In genomic region chr15:89647191-89647851, GRCh38 we compare ENCODE assay signal across 9 cellular contexts. TPM values are rescaled to one million over a fixed set of nuclear protein-coding genes. Genes with fewer than 3 reads are reported as not detected.
DNase-seq lines count a peak whose midpoint lies in the region; ATAC-seq and TF ChIP-seq lines count a peak whose summit lies in the region.
"Had no signal": no experiment of that assay in that cellular context is flagged by ENCODE, and none has a peak within 500 bp of the region (broad histone marks: within the 10 kb centered on the region; RNA-seq: fewer than 3 reads in every experiment).

No MANE protein-coding gene starts in this region.

- H3K27ac ChIP-seq in AG04450 (ENCODE audit: low read depth, low read length): no peak overlapping the region

- CTCF ChIA-PET in AG04450 (lab: Charles Lee): interaction anchor here (0.8 to 3.6 kb wide), 12 partner anchors 10 to 241 kb away, joined by 3 to 29 read pairs (median 4); no protein-coding TSS in a partner anchor

- no peak overlapping the region for H3K4me3 ChIP-seq in AG04450 (ENCODE audit: low read depth, low read length)

- peak; percentile 82 for TF ChIP-seq CTCF in AG04450 (IDR thresholded peaks at IDR 0.05; ENCODE audit: low read depth, low read length)

- no peak for TF ChIP-seq POLR2A in erythroblast (IDR thresholded peaks at IDR 0.05; ENCODE audit: low read length)

- H3K27me3 ChIP-seq in AG04450 (ENCODE audit: control insufficient read depth, insufficient read depth, low read length): no peaks in the 10 kb centered on the region

- ATAC-seq in HG02678 (IDR thresholded peaks at IDR 0.05; ENCODE audit: unreplicated experiment): no peak

- POLR2A ChIA-PET in AG04450 (lab: Yijun Ruan, JAX): no interaction called here

- no peak for DNase-seq in AG04450 (ENCODE audit: low read depth, low spot score)
- peak; percentile 46 for DNase-seq in GM19240 (ENCODE audit: insufficient read length, low spot score)
- DNase-seq in NOMO-1 treated with DMSO at 0.1 percent for 48 hours (lab: John Stamatoyannopoulos, UW; ENCODE audit: unreplicated experiment): peak; percentile 11
- peak; percentile 95 for DNase-seq in activated CD8-positive, alpha-beta memory T cell treated with anti-CD3 and anti-CD28 coated beads, Interleukin-2, amount 50 U/mL, for 48 hours
- peak; percentile 56 to 77 for DNase-seq in erythroblast (lab: John Stamatoyannopoulos, UW)
- DNase-seq in myocyte (ENCODE audit: low read depth): peak; percentile 66
- peak in 5 of 6 experiments; percentile 6 to 30 (median 17) for DNase-seq in stimulated activated naive CD4-positive, alpha-beta T cell (lab: John Stamatoyannopoulos, UW)

- H3K9me3 ChIP-seq in AG04450 (ENCODE audit: control insufficient read depth, insufficient read depth, low read length): peaks cover 5% of the 10 kb centered on the region; the same call in 1 of the 2 replicates

RNA-seq across cellular contexts. Expression of gene KIF7, which starts 7.9 kb away (rescaled TPM):
- 4.5 and 4.8 TPM in 2 replicates for polyA plus RNA-seq in AG04450 (2011; rRNA removed)
- polyA minus RNA-seq in AG04450 (2011; rRNA and poly(A)+ RNA removed): 3.2 TPM in 2 replicates
- 6.3 and 8.0 TPM in 2 replicates for total RNA-seq in myocyte
- 7.7 TPM for polyA plus RNA-seq in myocyte (2012)

RNA-seq across cellular contexts. Expression of gene PLIN1, which starts 31.8 kb away (rescaled TPM):
- polyA plus RNA-seq in AG04450 (2011; rRNA removed): 0.05 and 0.06 TPM in 2 replicates
- 0.09 TPM in 1 of 2 replicates, not detected in the other for polyA minus RNA-seq in AG04450 (2011; rRNA and poly(A)+ RNA removed)
- 0.05 TPM in 2 replicates for total RNA-seq in myocyte
- 0.23 TPM for polyA plus RNA-seq in myocyte (2012)

RNA-seq across cellular contexts. Expression of gene PEX11A, which starts 43.2 kb away (rescaled TPM):
- 7.3 and 7.5 TPM in 2 replicates for polyA plus RNA-seq in AG04450 (2011; rRNA removed)
- 6.2 and 8.8 TPM in 2 replicates for polyA minus RNA-seq in AG04450 (2011; rRNA and poly(A)+ RNA removed)
- total RNA-seq in myocyte: 7.1 and 7.3 TPM in 2 replicates
- 6.4 TPM for polyA plus RNA-seq in myocyte (2012)

RNA-seq across cellular contexts. Expression of gene WDR93, which starts 43.3 kb away (rescaled TPM):
- 0.05 TPM in 2 replicates for polyA plus RNA-seq in AG04450 (2011; rRNA removed)
- polyA minus RNA-seq in AG04450 (2011; rRNA and poly(A)+ RNA removed): 0.17 TPM in 1 of 2 replicates, not detected in the other
- total RNA-seq in myocyte: not detected in 2 replicates
- 0.04 TPM for polyA plus RNA-seq in myocyte (2012)
- total RNA-seq: skeletal muscle tissue had no signal
